ENCODE assay signal across 1 cellular context in genomic region chr2:172102159-172102857, GRCh38.
A peak's percentile ranks its signal among the peaks of the same experiment; 100 is the strongest.
TF ChIP-seq lines count a peak whose summit lies in the region.

No MANE protein-coding gene starts in this region.

TF ChIP-seq in HepG2, 621 proteins besides CTCF, POLR2A, EP300 and RAD21 (continued from another document and continues in another):
- TF ChIP-seq HNF1A (IDR thresholded peaks at IDR 0.05; ENCODE audit: low read depth) (no peak), HNF1A (CRISPR knock-in tag; IDR thresholded peaks at IDR 0.05; ENCODE audit: borderline replicate concordance) (0 out of 2 replicates have a peak, but pooled peaks have one; percentile 14), ZFP91 (CRISPR knock-in tag; IDR thresholded peaks at IDR 0.05; ENCODE audit: borderline replicate concordance) (peak; percentile 8; the same call in 1 of the 2 replicates), NFKB2 (CRISPR knock-in tag; IDR thresholded peaks at IDR 0.05; ENCODE audit: borderline replicate concordance) (0 out of 2 replicates have a peak, but pooled peaks have one; percentile 43), ZBTB39 (CRISPR knock-in tag; IDR thresholded peaks at IDR 0.05) (peak; percentile 49; the same call in 1 of the 2 replicates), SALL1 (CRISPR knock-in tag; IDR thresholded peaks at IDR 0.05) (0 out of 2 replicates have a peak, but pooled peaks have one; percentile 23), ATF4 (CRISPR knock-in tag; IDR thresholded peaks at IDR 0.05) (no peak), GMEB1 (CRISPR knock-in tag; IDR thresholded peaks at IDR 0.05; ENCODE audit: borderline replicate concordance) (0 out of 2 replicates have a peak, but pooled peaks have one; percentile 21), ZNF557 (CRISPR knock-in tag; IDR thresholded peaks at IDR 0.05) (no peak), ZNF646 (CRISPR knock-in tag; IDR thresholded peaks at IDR 0.05) (peak; percentile 1; the same call in 1 of the 2 replicates), ZNF451 (CRISPR knock-in tag; IDR thresholded peaks at IDR 0.05) (peak; percentile 24; the same call in 1 of the 2 replicates), KDM4B (CRISPR knock-in tag; IDR thresholded peaks at IDR 0.05) (0 out of 2 replicates have a peak, but pooled peaks have one; percentile 3), NR2C2 (CRISPR knock-in tag; IDR thresholded peaks at IDR 0.05; ENCODE audit: borderline replicate concordance) (0 out of 2 replicates have a peak, but pooled peaks have one; percentile 35), ZNF720 (CRISPR knock-in tag; IDR thresholded peaks at IDR 0.05) (no peak), HNRNPLL (IDR thresholded peaks at IDR 0.05; ENCODE audit: low read depth, low read length, poor library complexity, severe bottlenecking) (peak; percentile 21), SIN3A (IDR thresholded peaks at IDR 0.05; ENCODE audit: borderline replicate concordance, low read depth, low read length) (0 out of 2 replicates have a peak, but pooled peaks have one; percentile 26), LCORL (IDR thresholded peaks at IDR 0.05) (no peak), LCORL (CRISPR knock-in tag; IDR thresholded peaks at IDR 0.05) (0 out of 2 replicates have a peak, but pooled peaks have one; percentile 9), ZNF136 (CRISPR knock-in tag; IDR thresholded peaks at IDR 0.05; ENCODE audit: low read depth) (0 out of 2 replicates have a peak, but pooled peaks have one; percentile 48), SAP130 (CRISPR knock-in tag; IDR thresholded peaks at IDR 0.05; ENCODE audit: low read depth) (peak; percentile 21; the same call in 1 of the 2 replicates), KLF6 (CRISPR knock-in tag; IDR thresholded peaks at IDR 0.05) (no peak), ARHGAP35 (CRISPR knock-in tag; IDR thresholded peaks at IDR 0.05; ENCODE audit: borderline replicate concordance) (0 out of 2 replicates have a peak, but pooled peaks have one; percentile 40), ZIK1 (CRISPR knock-in tag; IDR thresholded peaks at IDR 0.05; ENCODE audit: borderline replicate concordance, low read depth) (0 out of 2 replicates have a peak, but pooled peaks have one; percentile 18), KMT2B (CRISPR knock-in tag; IDR thresholded peaks at IDR 0.05) (0 out of 2 replicates have a peak, but pooled peaks have one; percentile 7), CBX5 (CRISPR knock-in tag; IDR thresholded peaks at IDR 0.05; ENCODE audit: borderline replicate concordance) (no peak), SMARCE1 (IDR thresholded peaks at IDR 0.05; ENCODE audit: borderline replicate concordance) (no peak), TRIM22 (IDR thresholded peaks at IDR 0.05) (no peak), ZNF234 (CRISPR knock-in tag; conservative IDR thresholded peaks at IDR 0.05) (peak; percentile 41; the same call in 1 of the 2 replicates), ATM (IDR thresholded peaks at IDR 0.05; ENCODE audit: borderline replicate concordance) (no peak), ZNF615 (CRISPR knock-in tag; IDR thresholded peaks at IDR 0.05; ENCODE audit: borderline replicate concordance) (0 out of 2 replicates have a peak, but pooled peaks have one; percentile 9), ZNF761 (CRISPR knock-in tag; conservative IDR thresholded peaks at IDR 0.05) (peak; percentile 56; the same call in 1 of the 2 replicates), TARDBP (CRISPR knock-in tag; IDR thresholded peaks at IDR 0.05) (0 out of 2 replicates have a peak, but pooled peaks have one; percentile 15), SRSF1 (optimal IDR thresholded peaks at IDR 0.05; ENCODE audit: low read depth, low read length) (peak; percentile 66)
- TF ChIP-seq, protein P1, sequence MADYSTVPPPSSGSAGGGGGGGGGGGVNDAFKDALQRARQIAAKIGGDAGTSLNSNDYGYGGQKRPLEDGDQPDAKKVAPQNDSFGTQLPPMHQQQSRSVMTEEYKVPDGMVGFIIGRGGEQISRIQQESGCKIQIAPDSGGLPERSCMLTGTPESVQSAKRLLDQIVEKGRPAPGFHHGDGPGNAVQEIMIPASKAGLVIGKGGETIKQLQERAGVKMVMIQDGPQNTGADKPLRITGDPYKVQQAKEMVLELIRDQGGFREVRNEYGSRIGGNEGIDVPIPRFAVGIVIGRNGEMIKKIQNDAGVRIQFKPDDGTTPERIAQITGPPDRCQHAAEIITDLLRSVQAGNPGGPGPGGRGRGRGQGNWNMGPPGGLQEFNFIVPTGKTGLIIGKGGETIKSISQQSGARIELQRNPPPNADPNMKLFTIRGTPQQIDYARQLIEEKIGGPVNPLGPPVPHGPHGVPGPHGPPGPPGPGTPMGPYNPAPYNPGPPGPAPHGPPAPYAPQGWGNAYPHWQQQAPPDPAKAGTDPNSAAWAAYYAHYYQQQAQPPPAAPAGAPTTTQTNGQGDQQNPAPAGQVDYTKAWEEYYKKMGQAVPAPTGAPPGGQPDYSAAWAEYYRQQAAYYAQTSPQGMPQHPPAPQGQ (CRISPR knock-in tag; IDR thresholded peaks at IDR 0.05; ENCODE audit: borderline replicate concordance): 0 out of 2 replicates have a peak, but pooled peaks have one; percentile 73
